10 cellular contexts compared by ENCODE assay signal in the genomic region with DNA sequence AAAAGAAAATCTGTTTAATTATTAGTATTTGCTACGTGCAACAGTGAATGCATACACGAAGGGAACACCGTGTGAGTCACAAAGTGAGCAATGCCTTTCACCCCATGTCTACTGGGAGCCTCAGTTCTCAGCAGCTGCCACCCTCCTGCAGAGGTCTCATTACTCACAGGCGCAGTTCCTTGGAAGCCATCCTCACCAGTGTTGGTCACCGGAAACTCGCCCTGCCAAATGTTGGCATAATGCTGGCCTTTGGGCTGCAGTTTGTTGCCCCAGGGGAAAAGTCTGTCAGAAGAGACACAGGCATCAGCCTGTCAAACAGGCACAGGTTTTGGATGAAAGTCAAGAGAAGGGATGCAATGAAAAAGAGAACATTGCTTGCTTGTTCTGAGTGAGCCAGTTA. TPM values are rescaled to one million over a fixed set of nuclear protein-coding genes. Genes with fewer than 3 reads are reported as not detected.
DNase-seq lines count a peak whose midpoint lies in the region; ATAC-seq, FAIRE-seq and TF ChIP-seq lines count a peak whose summit lies in the region.
"Had no signal": no experiment of that assay in that cellular context is flagged by ENCODE, and none has a peak within 500 bp of the region (broad histone marks: within the 10 kb centered on the region; RNA-seq: fewer than 3 reads in every experiment).

No MANE protein-coding gene starts in this region.

- H3K4me1 ChIP-seq in breast epithelium = no peaks in the 10 kb centered on the region

- peak overlapping the region; percentile 38; the same call in 1 of the 2 replicates for H3K27ac ChIP-seq in C4-2B
- peak overlapping the region; percentile 19 to 62 for H3K27ac ChIP-seq in breast epithelium

- DNase-seq in HTR-8/SVneo (ENCODE audit: insufficient read length, low spot score) (peak; percentile 54), breast epithelium (ENCODE audit: low spot score in 2 of 2) (peak; percentile 70 to 78), myocyte (ENCODE audit: low read depth) (peak; percentile 98), UCSD-AML1 (lab: John Stamatoyannopoulos, UW; ENCODE audit: unreplicated experiment) (no peak), NCI-H146 treated with DMSO at 0.1 percent for 48 hours (lab: John Stamatoyannopoulos, UW; ENCODE audit: unreplicated experiment) (no peak)
- DNase-seq: activated CD4-positive, alpha-beta T cell treated with anti-CD3 and anti-CD28 coated beads for 4 hours; NCI-H748 treated with DMSO at 0.1 percent for 48 hours had no signal

- no peak; the same call in 1 of the 2 replicates for TF ChIP-seq CTCF in C4-2B (conservative IDR thresholded peaks at IDR 0.05)
- TF ChIP-seq CTCF in breast epithelium (IDR thresholded peaks at IDR 0.05) = no peak

- no peak for FAIRE-seq in HTR-8/SVneo (lab: Jason Lieb, UNC)

- no peaks in the 10 kb centered on the region for H3K9me3 ChIP-seq in breast epithelium

- no peaks in the 10 kb centered on the region for H3K36me3 ChIP-seq in breast epithelium

- H3K27me3 ChIP-seq in breast epithelium = no peaks in the 10 kb centered on the region

- no peak for ATAC-seq in GM19351 (IDR thresholded peaks at IDR 0.05; ENCODE audit: unreplicated experiment)
- no peak for ATAC-seq in GM21423 (IDR thresholded peaks at IDR 0.05; ENCODE audit: unreplicated experiment)

- no peak for TF ChIP-seq POLR2A in breast epithelium (IDR thresholded peaks at IDR 0.05)

- H3K4me3 ChIP-seq in breast epithelium = no peak overlapping the region

- intact Hi-C loops in breast epithelium (cut with DNase I; ENCODE audit: low total_unique reads) = no loop called here

RNA-seq across cellular contexts. Expression of gene SUMF1, which starts 50.1 kb away (rescaled TPM):
- total RNA-seq in breast epithelium = 10 to 100 TPM; 84.2 to 87.1 (median 84.9) TPM
- total RNA-seq in myocyte = 37.1 and 40.3 TPM in 2 replicates
- 57.5 TPM for polyA plus RNA-seq in myocyte (2012)

Comparison
In these comparisons a context has a peak if more than half of its experiments do, and no peak if none do; other contexts are left out.
1. DNase-seq: peak in HTR-8/SVneo (single experiment), breast epithelium (2 of 2) and myocyte (single experiment); none in UCSD-AML1 (single experiment) and NCI-H146 treated with DMSO at 0.1 percent for 48 hours (single experiment).